15 cellular contexts compared by ENCODE assay signal in the genomic region with DNA sequence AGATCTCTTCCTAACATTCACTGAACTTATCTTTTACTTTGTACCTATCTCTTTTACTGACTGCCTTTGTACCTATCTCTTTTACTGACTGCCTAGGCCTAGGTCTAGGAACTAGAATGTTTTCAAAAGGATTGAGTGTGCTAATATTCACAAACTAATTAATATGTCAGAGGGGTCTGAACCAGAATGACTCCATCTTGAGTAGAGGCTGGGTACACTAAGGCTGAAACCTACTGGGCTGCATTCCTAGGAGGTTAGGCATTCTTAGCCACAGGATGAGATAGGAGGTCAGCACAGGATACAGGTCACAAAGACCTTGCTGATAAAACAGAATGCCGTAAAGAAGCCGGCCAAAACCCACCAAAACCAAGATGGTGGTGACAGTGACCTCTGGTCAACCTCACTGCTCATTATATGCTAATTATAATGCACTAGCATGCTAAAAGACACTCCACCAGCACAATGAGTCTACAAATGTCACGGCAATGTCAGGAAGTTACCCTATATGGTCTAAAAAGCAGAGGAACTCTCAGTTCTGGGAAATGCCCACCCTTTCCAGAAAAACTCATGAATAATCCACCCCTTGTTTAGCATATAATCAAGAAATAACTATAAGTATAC. TPM values are rescaled to one million over a fixed set of nuclear protein-coding genes. Genes with fewer than 3 reads are reported as not detected.
DNase-seq lines count a peak whose midpoint lies in the region; ATAC-seq and TF ChIP-seq lines count a peak whose summit lies in the region.
"Had no signal": no experiment of that assay in that cellular context is flagged by ENCODE, and none has a peak within 500 bp of the region (broad histone marks: within the 10 kb centered on the region; RNA-seq: fewer than 3 reads in every experiment).

No MANE protein-coding gene starts in this region.

- peak overlapping the region; percentile 84 for H3K4me2 ChIP-seq in skeletal muscle satellite cell (ENCODE audit: low read length)

- no peaks in the 10 kb centered on the region for H3K9me3 ChIP-seq in skeletal muscle satellite cell (replicated peaks; ENCODE audit: low read length)
- H3K9me3 ChIP-seq: Peyer's patch had no signal

- no peak for DNase-seq in activated naive CD4-positive, alpha-beta T cell treated with anti-CD3 and anti-CD28 coated beads, Interleukin-2, amount 50 U/mL, for 72 hours (ENCODE audit: low spot score in 2 of 2)
- no peak for DNase-seq in activated naive CD4-positive, alpha-beta T cell treated with anti-CD3 and anti-CD28 coated beads, Interleukin-2, amount 50 U/mL, for 16 hours
- DNase-seq in OCI-M2 (lab: John Stamatoyannopoulos, UW; ENCODE audit: unreplicated experiment) (peak; percentile 67), erythroblast (lab: John Stamatoyannopoulos, UW) (peak; percentile 56 to 69), coronary artery (ENCODE audit: low spot score) (no peak), AG20443 (ENCODE audit: low spot score) (no peak)
- DNase-seq: activated CD4-positive, alpha-beta T cell treated with anti-CD3 and anti-CD28 coated beads for 1 hour; activated naive CD4-positive, alpha-beta T cell treated with Interleukin-2 at 50 U/mL for 16 hours; left colon; NCI-H1930; Peyer's patch had no signal

- no peak overlapping the region for H3K9ac ChIP-seq in skeletal muscle satellite cell (ENCODE audit: low read depth, low read length)

- H3K9me3 Mint-ChIP-seq in activated naive CD4-positive, alpha-beta T cell treated with anti-CD3 and anti-CD28 coated beads, Interleukin-2, amount 50 U/mL, for 72 hours: no peaks in the 10 kb centered on the region

- peaks cover 0 to 8% of the 10 kb centered on the region in 2 donors for H3K36me3 Mint-ChIP-seq in activated naive CD4-positive, alpha-beta T cell treated with anti-CD3 and anti-CD28 coated beads, Interleukin-2, amount 50 U/mL, for 72 hours

- no peak for TF ChIP-seq POLR2A in erythroblast (IDR thresholded peaks at IDR 0.05; ENCODE audit: low read length)

- TF ChIP-seq CTCF in coronary artery (IDR thresholded peaks at IDR 0.05): no peak

- ATAC-seq in activated naive CD4-positive, alpha-beta T cell treated with anti-CD3 and anti-CD28 coated beads, Interleukin-2, amount 50 U/mL, for 72 hours: peak; percentile 42 to 70
- no peak for ATAC-seq in GM19023 (IDR thresholded peaks at IDR 0.05; ENCODE audit: unreplicated experiment)

- H3K27ac ChIP-seq in coronary artery: peak overlapping the region in 1 of 2 donors; percentile 38

- H3K4me3 ChIP-seq in skeletal muscle satellite cell (ENCODE audit: low read length): no peak overlapping the region
- no peak overlapping the region for H3K4me3 ChIP-seq in coronary artery
- H3K4me3 ChIP-seq: Peyer's patch had no signal

- H3K27ac Mint-ChIP-seq in activated naive CD4-positive, alpha-beta T cell treated with anti-CD3 and anti-CD28 coated beads, Interleukin-2, amount 50 U/mL, for 72 hours: peak overlapping the region in 1 of 2 donors; percentile 63
- H3K27ac Mint-ChIP-seq: B cell had no signal

- H3K27me3 ChIP-seq in skeletal muscle satellite cell (ENCODE audit: control insufficient read depth, insufficient read depth, low read length): no peaks in the 10 kb centered on the region
- H3K27me3 ChIP-seq: Peyer's patch had no signal

- peaks cover 65% of the 10 kb centered on the region for H3K4me1 ChIP-seq in skeletal muscle satellite cell (ENCODE audit: control insufficient read depth, insufficient read depth, low read length)

- peaks cover 5% of the 10 kb centered on the region for H3K36me3 ChIP-seq in skeletal muscle satellite cell (ENCODE audit: insufficient read depth, low read length)
- H3K36me3 ChIP-seq: Peyer's patch had no signal

RNA-seq across cellular contexts. Expression of a gene that starts 2.5 kb away (rescaled TPM):
- 1 to 10 TPM; 6.6 to 9.7 TPM for total RNA-seq in activated naive CD4-positive, alpha-beta T cell treated with anti-CD3 and anti-CD28 coated beads, Interleukin-2, amount 50 U/mL, for 72 hours
- total RNA-seq in skeletal muscle satellite cell (2012; rRNA removed): 74.3 and 75.4 TPM in 2 replicates

RNA-seq across cellular contexts. Expression of a gene that starts 45.8 kb away (rescaled TPM):
- total RNA-seq in activated naive CD4-positive, alpha-beta T cell treated with anti-CD3 and anti-CD28 coated beads, Interleukin-2, amount 50 U/mL, for 72 hours: not detected
- 0.25 TPM in 1 of 2 replicates, not detected in the other for total RNA-seq in skeletal muscle satellite cell (2012; rRNA removed)
- total RNA-seq: B cell, HT1080, Peyer's patch had no signal

Comparison
In these comparisons a context has a peak if more than half of its experiments do, and no peak if none do; other contexts are left out.
1. DNase-seq: peak in OCI-M2 (single experiment) and erythroblast (2 of 2); none in activated naive CD4-positive, alpha-beta T cell treated with anti-CD3 and anti-CD28 coated beads, Interleukin-2, amount 50 U/mL, for 72 hours (0 of 2), activated naive CD4-positive, alpha-beta T cell treated with anti-CD3 and anti-CD28 coated beads, Interleukin-2, amount 50 U/mL, for 16 hours (single experiment), coronary artery (single experiment) and AG20443 (single experiment).